In the genomic region with DNA sequence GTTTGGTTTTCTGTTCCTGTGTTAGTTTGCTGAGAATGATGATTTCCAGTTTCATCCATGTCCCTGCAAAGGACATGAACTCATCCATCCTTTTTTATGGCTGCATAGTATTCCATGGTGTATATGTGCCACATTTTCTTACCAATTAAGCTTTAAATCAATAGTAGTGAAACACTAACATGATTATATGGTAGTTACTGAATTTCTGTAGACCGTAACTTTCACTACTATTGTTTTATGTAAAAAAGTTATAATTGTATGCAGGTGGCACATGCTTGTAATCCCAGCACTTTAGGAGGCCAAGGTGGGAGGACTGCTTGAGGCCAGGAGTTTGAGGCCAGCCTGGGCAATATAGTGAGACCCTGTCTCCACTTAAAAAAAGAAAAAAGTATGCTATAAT, we compare ENCODE assay signal across 3 cellular contexts.
A peak's percentile ranks its signal among the peaks of the same experiment; 100 is the strongest.
TF ChIP-seq lines count a peak whose summit lies in the region.

No MANE protein-coding gene starts in this region.

TF ChIP-seq in HEK293, 187 proteins besides CTCF, POLR2A, EP300 and RAD21:
- TF ChIP-seq ZNF664 (tag by site-specific recombination; IDR thresholded peaks at IDR 0.05) (0 out of 2 replicates have a peak, but pooled peaks have one; percentile 25), ZNF121 (tag by site-specific recombination; IDR thresholded peaks at IDR 0.05) (peak; percentile 40; the same call in 1 of the 2 replicates), ZNF146 (tag by site-specific recombination; IDR thresholded peaks at IDR 0.05) (peak; percentile 99)
- TF ChIP-seq, protein P1, sequence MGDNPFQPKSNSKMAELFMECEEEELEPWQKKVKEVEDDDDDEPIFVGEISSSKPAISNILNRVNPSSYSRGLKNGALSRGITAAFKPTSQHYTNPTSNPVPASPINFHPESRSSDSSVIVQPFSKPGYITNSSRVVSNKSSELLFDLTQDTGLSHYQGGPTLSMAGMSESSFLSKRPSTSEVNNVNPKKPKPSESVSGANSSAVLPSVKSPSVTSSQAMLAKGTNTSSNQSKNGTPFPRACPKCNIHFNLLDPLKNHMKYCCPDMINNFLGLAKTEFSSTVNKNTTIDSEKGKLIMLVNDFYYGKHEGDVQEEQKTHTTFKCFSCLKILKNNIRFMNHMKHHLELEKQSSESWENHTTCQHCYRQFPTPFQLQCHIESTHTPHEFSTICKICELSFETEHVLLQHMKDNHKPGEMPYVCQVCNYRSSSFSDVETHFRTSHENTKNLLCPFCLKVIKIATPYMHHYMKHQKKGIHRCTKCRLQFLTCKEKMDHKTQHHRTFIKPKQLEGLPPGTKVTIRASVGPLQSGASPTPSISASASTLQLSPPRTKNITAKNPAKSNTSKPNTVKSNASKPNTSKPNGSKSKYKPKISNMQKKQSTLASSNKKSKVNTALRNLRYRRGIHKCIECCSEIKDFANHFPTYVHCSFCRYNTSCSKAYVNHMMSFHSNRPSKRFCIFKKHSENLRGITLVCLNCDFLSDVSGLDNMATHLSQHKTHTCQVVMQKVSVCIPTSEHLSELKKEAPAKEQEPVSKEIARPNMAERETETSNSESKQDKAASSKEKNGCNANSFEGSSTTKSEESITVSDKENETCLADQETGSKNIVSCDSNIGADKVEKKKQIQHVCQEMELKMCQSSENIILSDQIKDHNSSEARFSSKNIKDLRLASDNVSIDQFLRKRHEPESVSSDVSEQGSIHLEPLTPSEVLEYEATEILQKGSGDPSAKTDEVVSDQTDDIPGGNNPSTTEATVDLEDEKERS (tag by site-specific recombination; IDR thresholded peaks at IDR 0.05) = peak; percentile 80; the same call in 1 of the 2 replicates
- TF ChIP-seq, protein P2, sequence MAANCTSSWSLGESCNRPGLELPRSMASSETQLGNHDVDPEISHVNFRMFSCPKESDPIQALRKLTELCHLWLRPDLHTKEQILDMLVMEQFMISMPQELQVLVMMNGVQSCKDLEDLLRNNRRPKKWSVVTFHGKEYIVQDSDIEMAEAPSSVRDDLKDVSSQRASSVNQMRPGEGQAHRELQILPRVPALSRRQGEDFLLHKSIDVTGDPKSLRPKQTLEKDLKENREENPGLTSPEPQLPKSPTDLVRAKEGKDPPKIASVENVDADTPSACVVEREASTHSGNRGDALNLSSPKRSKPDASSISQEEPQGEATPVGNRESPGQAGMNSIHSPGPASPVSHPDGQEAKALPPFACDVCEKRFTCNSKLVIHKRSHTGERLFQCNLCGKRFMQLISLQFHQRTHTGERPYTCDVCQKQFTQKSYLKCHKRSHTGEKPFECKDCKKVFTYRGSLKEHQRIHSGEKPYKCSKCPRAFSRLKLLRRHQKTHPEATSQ (tag by site-specific recombination; IDR thresholded peaks at IDR 0.05) = 0 out of 2 replicates have a peak, but pooled peaks have one; percentile 19
- TF ChIP-seq, protein P3, sequence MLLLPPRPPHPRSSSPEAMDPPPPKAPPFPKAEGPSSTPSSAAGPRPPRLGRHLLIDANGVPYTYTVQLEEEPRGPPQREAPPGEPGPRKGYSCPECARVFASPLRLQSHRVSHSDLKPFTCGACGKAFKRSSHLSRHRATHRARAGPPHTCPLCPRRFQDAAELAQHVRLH (tag by site-specific recombination; IDR thresholded peaks at IDR 0.05) = peak; percentile 92

TF ChIP-seq in WTC11, 78 proteins besides CTCF, POLR2A, EP300 and RAD21:
- TF ChIP-seq ZNF121 (CRISPR knock-in tag; IDR thresholded peaks at IDR 0.05) (peak; percentile 53; the same call in 1 of the 2 replicates), GTF2I (CRISPR knock-in tag; conservative IDR thresholded peaks at IDR 0.05) (peak; percentile 80)

TF ChIP-seq in GM12878, 131 proteins besides CTCF, POLR2A, EP300 and RAD21:
- TF ChIP-seq IKZF2 (IDR thresholded peaks at IDR 0.05) = 0 out of 4 replicates have a peak, but pooled peaks of 1 of the 2 experiments have one; percentile 21
- peak; percentile 79 for TF ChIP-seq ZNF217 (IDR thresholded peaks at IDR 0.05)
- peak; percentile 91 for TF ChIP-seq SMARCA5 (IDR thresholded peaks at IDR 0.05)
TF ChIP-seq in GM12878: peak in this region for 3; not testable (repeated sequence) for 128.
